In genomic region chr7:15305002-15305600, GRCh38 we compare ENCODE assay signal across 7 cellular contexts.
A peak's percentile ranks its signal among the peaks of the same experiment; 100 is the strongest.
DNase-seq lines count a peak whose midpoint lies in the region; ATAC-seq, FAIRE-seq and TF ChIP-seq lines count a peak whose summit lies in the region.

No MANE protein-coding gene starts in this region.

- no peak for ATAC-seq in right cardiac atrium

- peak; percentile 89 for TF ChIP-seq CTCF in VCaP (conservative IDR thresholded peaks at IDR 0.05)

- 77% methylated on average over 2 of the region's 2 CpGs for WGBS in right cardiac atrium

- H3K27me3 ChIP-seq in right cardiac atrium (ENCODE audit: control insufficient read depth, insufficient read depth) = no peaks in the 10 kb centered on the region

- FAIRE-seq in H54 (lab: Jason Lieb, UNC) = peak; percentile 87

- no peaks in the 10 kb centered on the region for H3K9me3 ChIP-seq in right cardiac atrium (ENCODE audit: control insufficient read depth, low read length)

- intact Hi-C loops in right cardiac atrium (cut with DNase I) = loop anchor here in 1 of 4 donors (5.0 kb wide), 1 partner anchor 772 kb away; no protein-coding TSS in a partner anchor

- no peak overlapping the region for H3K27ac ChIP-seq in VCaP
- H3K27ac ChIP-seq in right cardiac atrium (ENCODE audit: low read length) = no peak overlapping the region

- H3K4me3 ChIP-seq in right cardiac atrium (ENCODE audit: low read length) = no peak overlapping the region

- no peak for TF ChIP-seq POLR2A in H54 (IDR thresholded peaks at IDR 0.05; ENCODE audit: low read depth, low read length)

- no peaks in the 10 kb centered on the region for H3K4me1 ChIP-seq in right cardiac atrium (ENCODE audit: control insufficient read depth, insufficient read depth, low read length)

- DNase-seq in G401 (ENCODE audit: low spot score) = peak; percentile 11
- peak; percentile 8 for DNase-seq in H54 (ENCODE audit: insufficient read length, low spot score)
- peak; percentile 5 for DNase-seq in NCI-H1048 (lab: John Stamatoyannopoulos, UW)
- peak in 2 of 3 donors; percentile 28 to 66 for DNase-seq in right cardiac atrium
- DNase-seq in superior temporal gyrus (ENCODE audit: extremely low spot score) = peak; percentile 72
- DNase-seq in 8988T = no peak

- in situ Hi-C loops in G401 (cut with HindIII; ENCODE audit: low sequenced_read_pairs) = no loop called here
